1 cellular context compared by ENCODE assay signal in the genomic region with DNA sequence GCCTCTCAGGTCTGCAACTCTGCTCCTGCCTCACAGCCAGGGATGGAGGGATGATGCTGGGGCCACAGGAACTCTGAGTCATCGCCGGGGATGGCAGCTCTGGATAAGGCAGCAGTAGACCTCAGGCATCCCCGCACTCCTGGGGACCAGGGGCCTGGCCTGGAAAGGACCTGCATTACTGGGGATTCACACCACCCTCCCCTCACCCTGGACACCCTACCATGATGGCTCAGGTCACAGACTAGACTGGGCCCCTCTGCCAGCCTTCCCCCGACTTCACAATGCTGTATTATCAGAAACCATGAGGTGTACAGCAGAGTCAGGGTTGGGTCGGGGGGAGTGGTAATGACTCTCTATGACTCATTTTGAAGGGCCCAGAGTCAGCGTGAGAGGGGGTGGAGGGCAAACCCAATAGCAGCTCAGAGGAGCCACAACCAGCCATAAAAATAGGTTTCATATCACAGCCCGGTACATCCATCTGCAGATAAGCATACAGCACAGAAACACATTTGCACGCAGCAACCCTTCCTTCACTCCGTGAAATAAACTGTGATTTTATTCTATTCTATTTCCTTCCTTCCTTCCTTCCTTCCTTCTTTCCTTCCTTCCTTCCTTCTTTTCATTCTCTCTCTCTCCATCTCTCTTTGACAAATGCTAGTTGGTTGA.
TF ChIP-seq lines count a peak whose summit lies in the region.

No MANE protein-coding gene starts in this region.

TF ChIP-seq in HEK293, 187 proteins besides CTCF, POLR2A, EP300 and RAD21 (continued from another document and continues in another):
- TF ChIP-seq, protein P1, sequence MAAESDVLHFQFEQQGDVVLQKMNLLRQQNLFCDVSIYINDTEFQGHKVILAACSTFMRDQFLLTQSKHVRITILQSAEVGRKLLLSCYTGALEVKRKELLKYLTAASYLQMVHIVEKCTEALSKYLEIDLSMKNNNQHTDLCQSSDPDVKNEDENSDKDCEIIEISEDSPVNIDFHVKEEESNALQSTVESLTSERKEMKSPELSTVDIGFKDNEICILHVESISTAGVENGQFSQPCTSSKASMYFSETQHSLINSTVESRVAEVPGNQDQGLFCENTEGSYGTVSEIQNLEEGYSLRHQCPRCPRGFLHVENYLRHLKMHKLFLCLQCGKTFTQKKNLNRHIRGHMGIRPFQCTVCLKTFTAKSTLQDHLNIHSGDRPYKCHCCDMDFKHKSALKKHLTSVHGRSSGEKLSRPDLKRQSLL (tag by site-specific recombination; IDR thresholded peaks at IDR 0.05): no peak
- no peak for TF ChIP-seq ZNF248 (tag by site-specific recombination; IDR thresholded peaks at IDR 0.05)
- no peak for TF ChIP-seq ZNF423 (tag by site-specific recombination; IDR thresholded peaks at IDR 0.05)
- no peak for TF ChIP-seq ZNF514 (tag by site-specific recombination; IDR thresholded peaks at IDR 0.05)
- no peak for TF ChIP-seq ZNF16 (tag by site-specific recombination; IDR thresholded peaks at IDR 0.05; ENCODE audit: low read depth)
- no peak for TF ChIP-seq ZNF571 (tag by site-specific recombination; IDR thresholded peaks at IDR 0.05)
- TF ChIP-seq ZNF660 (tag by site-specific recombination; IDR thresholded peaks at IDR 0.05): peak; percentile 52; the same call in 1 of the 2 replicates
- TF ChIP-seq ZNF629 (tag by site-specific recombination; IDR thresholded peaks at IDR 0.05): peak; percentile 69; the same call in 1 of the 2 replicates
- no peak for TF ChIP-seq ZNF560 (tag by site-specific recombination; IDR thresholded peaks at IDR 0.05; ENCODE audit: borderline replicate concordance)
- no peak for TF ChIP-seq ZNF776 (tag by site-specific recombination; IDR thresholded peaks at IDR 0.05; ENCODE audit: borderline replicate concordance)
- TF ChIP-seq TCF7L2 (IDR thresholded peaks at IDR 0.05; ENCODE audit: borderline replicate concordance, low read depth, low read length): no peak
- TF ChIP-seq, protein P2, sequence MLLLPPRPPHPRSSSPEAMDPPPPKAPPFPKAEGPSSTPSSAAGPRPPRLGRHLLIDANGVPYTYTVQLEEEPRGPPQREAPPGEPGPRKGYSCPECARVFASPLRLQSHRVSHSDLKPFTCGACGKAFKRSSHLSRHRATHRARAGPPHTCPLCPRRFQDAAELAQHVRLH (tag by site-specific recombination; IDR thresholded peaks at IDR 0.05): no peak
- TF ChIP-seq MZF1 (tag by site-specific recombination; IDR thresholded peaks at IDR 0.05; ENCODE audit: borderline replicate concordance): peak; percentile 95
- no peak for TF ChIP-seq ZNF747 (tag by site-specific recombination; IDR thresholded peaks at IDR 0.05)
- TF ChIP-seq ZNF596 (tag by site-specific recombination; IDR thresholded peaks at IDR 0.05): no peak
- TF ChIP-seq SCRT1 (tag by site-specific recombination; IDR thresholded peaks at IDR 0.05; ENCODE audit: borderline replicate concordance): peak; percentile 89; the same call in 1 of the 2 replicates
- TF ChIP-seq, protein P3, sequence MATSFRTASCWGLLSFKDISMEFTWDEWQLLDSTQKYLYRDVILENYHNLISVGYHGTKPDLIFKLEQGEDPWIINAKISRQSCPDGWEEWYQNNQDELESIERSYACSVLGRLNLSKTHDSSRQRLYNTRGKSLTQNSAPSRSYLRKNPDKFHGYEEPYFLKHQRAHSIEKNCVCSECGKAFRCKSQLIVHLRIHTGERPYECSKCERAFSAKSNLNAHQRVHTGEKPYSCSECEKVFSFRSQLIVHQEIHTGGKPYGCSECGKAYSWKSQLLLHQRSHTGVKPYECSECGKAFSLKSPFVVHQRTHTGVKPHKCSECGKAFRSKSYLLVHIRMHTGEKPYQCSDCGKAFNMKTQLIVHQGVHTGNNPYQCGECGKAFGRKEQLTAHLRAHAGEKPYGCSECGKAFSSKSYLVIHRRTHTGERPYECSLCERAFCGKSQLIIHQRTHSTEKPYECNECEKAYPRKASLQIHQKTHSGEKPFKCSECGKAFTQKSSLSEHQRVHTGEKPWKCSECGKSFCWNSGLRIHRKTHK (tag by site-specific recombination; IDR thresholded peaks at IDR 0.05): no peak
- no peak for TF ChIP-seq HOXA7 (CRISPR knock-in tag; IDR thresholded peaks at IDR 0.05; ENCODE audit: borderline replicate concordance)
- peak; percentile 15; the same call in 1 of the 2 replicates for TF ChIP-seq ZNF394 (tag by site-specific recombination; IDR thresholded peaks at IDR 0.05; ENCODE audit: borderline replicate concordance)
- no peak for TF ChIP-seq ZNF24 (tag by site-specific recombination; IDR thresholded peaks at IDR 0.05)
- no peak for TF ChIP-seq ZNF664 (tag by site-specific recombination; IDR thresholded peaks at IDR 0.05)
- TF ChIP-seq, protein P4, sequence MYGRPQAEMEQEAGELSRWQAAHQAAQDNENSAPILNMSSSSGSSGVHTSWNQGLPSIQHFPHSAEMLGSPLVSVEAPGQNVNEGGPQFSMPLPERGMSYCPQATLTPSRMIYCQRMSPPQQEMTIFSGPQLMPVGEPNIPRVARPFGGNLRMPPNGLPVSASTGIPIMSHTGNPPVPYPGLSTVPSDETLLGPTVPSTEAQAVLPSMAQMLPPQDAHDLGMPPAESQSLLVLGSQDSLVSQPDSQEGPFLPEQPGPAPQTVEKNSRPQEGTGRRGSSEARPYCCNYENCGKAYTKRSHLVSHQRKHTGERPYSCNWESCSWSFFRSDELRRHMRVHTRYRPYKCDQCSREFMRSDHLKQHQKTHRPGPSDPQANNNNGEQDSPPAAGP (tag by site-specific recombination; IDR thresholded peaks at IDR 0.05): peak; percentile 56; the same call in 1 of the 2 replicates
- TF ChIP-seq ZNF530 (tag by site-specific recombination; IDR thresholded peaks at IDR 0.05; ENCODE audit: low read depth): no peak
- TF ChIP-seq KLF9 (tag by site-specific recombination; IDR thresholded peaks at IDR 0.05; ENCODE audit: low read depth): peak; percentile 70
- TF ChIP-seq ZNF2 (tag by site-specific recombination; IDR thresholded peaks at IDR 0.05): peak; percentile 54; the same call in 1 of the 2 replicates
- no peak for TF ChIP-seq ZNF501 (tag by site-specific recombination; IDR thresholded peaks at IDR 0.05)
- TF ChIP-seq ZNF335 (tag by site-specific recombination; conservative IDR thresholded peaks at IDR 0.05): peak; percentile 82
- no peak for TF ChIP-seq MEIS1 (CRISPR knock-in tag; IDR thresholded peaks at IDR 0.05; ENCODE audit: borderline replicate concordance)
- TF ChIP-seq ZNF214 (tag by site-specific recombination; IDR thresholded peaks at IDR 0.05; ENCODE audit: borderline replicate concordance): no peak
- TF ChIP-seq ZBTB1 (tag by site-specific recombination; IDR thresholded peaks at IDR 0.05): no peak
- peak; percentile 95 for TF ChIP-seq ZBTB20 (tag by site-specific recombination; IDR thresholded peaks at IDR 0.05)
- no peak for TF ChIP-seq ZNF292 (tag by site-specific recombination; IDR thresholded peaks at IDR 0.05; ENCODE audit: borderline replicate concordance, low read depth)
- TF ChIP-seq YY2 (tag by site-specific recombination; IDR thresholded peaks at IDR 0.05): peak; percentile 5; the same call in 1 of the 2 replicates
- TF ChIP-seq ZSCAN30 (tag by site-specific recombination; IDR thresholded peaks at IDR 0.05): no peak
- TF ChIP-seq, protein P5, sequence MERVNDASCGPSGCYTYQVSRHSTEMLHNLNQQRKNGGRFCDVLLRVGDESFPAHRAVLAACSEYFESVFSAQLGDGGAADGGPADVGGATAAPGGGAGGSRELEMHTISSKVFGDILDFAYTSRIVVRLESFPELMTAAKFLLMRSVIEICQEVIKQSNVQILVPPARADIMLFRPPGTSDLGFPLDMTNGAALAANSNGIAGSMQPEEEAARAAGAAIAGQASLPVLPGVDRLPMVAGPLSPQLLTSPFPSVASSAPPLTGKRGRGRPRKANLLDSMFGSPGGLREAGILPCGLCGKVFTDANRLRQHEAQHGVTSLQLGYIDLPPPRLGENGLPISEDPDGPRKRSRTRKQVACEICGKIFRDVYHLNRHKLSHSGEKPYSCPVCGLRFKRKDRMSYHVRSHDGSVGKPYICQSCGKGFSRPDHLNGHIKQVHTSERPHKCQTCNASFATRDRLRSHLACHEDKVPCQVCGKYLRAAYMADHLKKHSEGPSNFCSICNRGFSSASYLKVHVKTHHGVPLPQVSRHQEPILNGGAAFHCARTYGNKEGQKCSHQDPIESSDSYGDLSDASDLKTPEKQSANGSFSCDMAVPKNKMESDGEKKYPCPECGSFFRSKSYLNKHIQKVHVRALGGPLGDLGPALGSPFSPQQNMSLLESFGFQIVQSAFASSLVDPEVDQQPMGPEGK (tag by site-specific recombination; IDR thresholded peaks at IDR 0.05): peak; percentile 80
- peak; percentile 88 for TF ChIP-seq KLF1 (tag by site-specific recombination; IDR thresholded peaks at IDR 0.05)
- TF ChIP-seq, protein P6, sequence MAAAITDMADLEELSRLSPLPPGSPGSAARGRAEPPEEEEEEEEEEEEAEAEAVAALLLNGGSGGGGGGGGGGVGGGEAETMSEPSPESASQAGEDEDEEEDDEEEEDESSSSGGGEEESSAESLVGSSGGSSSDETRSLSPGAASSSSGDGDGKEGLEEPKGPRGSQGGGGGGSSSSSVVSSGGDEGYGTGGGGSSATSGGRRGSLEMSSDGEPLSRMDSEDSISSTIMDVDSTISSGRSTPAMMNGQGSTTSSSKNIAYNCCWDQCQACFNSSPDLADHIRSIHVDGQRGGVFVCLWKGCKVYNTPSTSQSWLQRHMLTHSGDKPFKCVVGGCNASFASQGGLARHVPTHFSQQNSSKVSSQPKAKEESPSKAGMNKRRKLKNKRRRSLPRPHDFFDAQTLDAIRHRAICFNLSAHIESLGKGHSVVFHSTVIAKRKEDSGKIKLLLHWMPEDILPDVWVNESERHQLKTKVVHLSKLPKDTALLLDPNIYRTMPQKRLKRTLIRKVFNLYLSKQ (tag by site-specific recombination; IDR thresholded peaks at IDR 0.05; ENCODE audit: borderline replicate concordance): no peak
- no peak for TF ChIP-seq ZNF626 (tag by site-specific recombination; IDR thresholded peaks at IDR 0.05)
- TF ChIP-seq SETDB1 (IDR thresholded peaks at IDR 0.05; ENCODE audit: insufficient read length, low read length): no peak
- TF ChIP-seq HOXD13 (CRISPR knock-in tag; IDR thresholded peaks at IDR 0.05; ENCODE audit: borderline replicate concordance): no peak
- TF ChIP-seq ZNF549 (tag by site-specific recombination; IDR thresholded peaks at IDR 0.05): no peak
- TF ChIP-seq ZNF121 (tag by site-specific recombination; IDR thresholded peaks at IDR 0.05): no peak
- TF ChIP-seq ZNF768 (tag by site-specific recombination; IDR thresholded peaks at IDR 0.05): 0 out of 2 replicates have a peak, but pooled peaks have one; percentile 26
- no peak for TF ChIP-seq ZNF473 (tag by site-specific recombination; IDR thresholded peaks at IDR 0.05)
- peak; percentile 51; the same call in 1 of the 2 replicates for TF ChIP-seq ZFP69B (tag by site-specific recombination; IDR thresholded peaks at IDR 0.05)
- TF ChIP-seq TRIM28 (IDR thresholded peaks at IDR 0.05; ENCODE audit: borderline replicate concordance, low read length): peak; percentile 59; the same call in 1 of the 2 replicates
- TF ChIP-seq, protein P7, sequence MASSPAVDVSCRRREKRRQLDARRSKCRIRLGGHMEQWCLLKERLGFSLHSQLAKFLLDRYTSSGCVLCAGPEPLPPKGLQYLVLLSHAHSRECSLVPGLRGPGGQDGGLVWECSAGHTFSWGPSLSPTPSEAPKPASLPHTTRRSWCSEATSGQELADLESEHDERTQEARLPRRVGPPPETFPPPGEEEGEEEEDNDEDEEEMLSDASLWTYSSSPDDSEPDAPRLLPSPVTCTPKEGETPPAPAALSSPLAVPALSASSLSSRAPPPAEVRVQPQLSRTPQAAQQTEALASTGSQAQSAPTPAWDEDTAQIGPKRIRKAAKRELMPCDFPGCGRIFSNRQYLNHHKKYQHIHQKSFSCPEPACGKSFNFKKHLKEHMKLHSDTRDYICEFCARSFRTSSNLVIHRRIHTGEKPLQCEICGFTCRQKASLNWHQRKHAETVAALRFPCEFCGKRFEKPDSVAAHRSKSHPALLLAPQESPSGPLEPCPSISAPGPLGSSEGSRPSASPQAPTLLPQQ (tag by site-specific recombination; IDR thresholded peaks at IDR 0.05): peak; percentile 88
- no peak for TF ChIP-seq ZFP37 (tag by site-specific recombination; IDR thresholded peaks at IDR 0.05)
- no peak for TF ChIP-seq ZBTB8A (tag by site-specific recombination; IDR thresholded peaks at IDR 0.05)
- TF ChIP-seq ZNF843 (tag by site-specific recombination; IDR thresholded peaks at IDR 0.05): 0 out of 2 replicates have a peak, but pooled peaks have one; percentile 21
- TF ChIP-seq ZFHX2 (tag by site-specific recombination; conservative IDR thresholded peaks at IDR 0.05): 0 out of 2 replicates have a peak, but pooled peaks have one; percentile 15
- 0 out of 2 replicates have a peak, but pooled peaks have one; percentile 68 for TF ChIP-seq ZBTB48 (tag by site-specific recombination; IDR thresholded peaks at IDR 0.05)
- TF ChIP-seq ZXDB (tag by site-specific recombination; IDR thresholded peaks at IDR 0.05): peak; percentile 74
- TF ChIP-seq, protein P8, sequence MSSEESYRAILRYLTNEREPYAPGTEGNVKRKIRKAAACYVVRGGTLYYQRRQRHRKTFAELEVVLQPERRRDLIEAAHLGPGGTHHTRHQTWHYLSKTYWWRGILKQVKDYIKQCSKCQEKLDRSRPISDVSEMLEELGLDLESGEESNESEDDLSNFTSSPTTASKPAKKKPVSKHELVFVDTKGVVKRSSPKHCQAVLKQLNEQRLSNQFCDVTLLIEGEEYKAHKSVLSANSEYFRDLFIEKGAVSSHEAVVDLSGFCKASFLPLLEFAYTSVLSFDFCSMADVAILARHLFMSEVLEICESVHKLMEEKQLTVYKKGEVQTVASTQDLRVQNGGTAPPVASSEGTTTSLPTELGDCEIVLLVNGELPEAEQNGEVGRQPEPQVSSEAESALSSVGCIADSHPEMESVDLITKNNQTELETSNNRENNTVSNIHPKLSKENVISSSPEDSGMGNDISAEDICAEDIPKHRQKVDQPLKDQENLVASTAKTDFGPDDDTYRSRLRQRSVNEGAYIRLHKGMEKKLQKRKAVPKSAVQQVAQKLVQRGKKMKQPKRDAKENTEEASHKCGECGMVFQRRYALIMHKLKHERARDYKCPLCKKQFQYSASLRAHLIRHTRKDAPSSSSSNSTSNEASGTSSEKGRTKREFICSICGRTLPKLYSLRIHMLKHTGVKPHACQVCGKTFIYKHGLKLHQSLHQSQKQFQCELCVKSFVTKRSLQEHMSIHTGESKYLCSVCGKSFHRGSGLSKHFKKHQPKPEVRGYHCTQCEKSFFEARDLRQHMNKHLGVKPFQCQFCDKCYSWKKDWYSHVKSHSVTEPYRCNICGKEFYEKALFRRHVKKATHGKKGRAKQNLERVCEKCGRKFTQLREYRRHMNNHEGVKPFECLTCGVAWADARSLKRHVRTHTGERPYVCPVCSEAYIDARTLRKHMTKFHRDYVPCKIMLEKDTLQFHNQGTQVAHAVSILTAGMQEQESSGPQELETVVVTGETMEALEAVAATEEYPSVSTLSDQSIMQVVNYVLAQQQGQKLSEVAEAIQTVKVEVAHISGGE (tag by site-specific recombination; conservative IDR thresholded peaks at IDR 0.05; ENCODE audit: low read depth): 0 out of 2 replicates have a peak, but pooled peaks have one; percentile 17
- no peak for TF ChIP-seq ZFP41 (tag by site-specific recombination; IDR thresholded peaks at IDR 0.05; ENCODE audit: borderline replicate concordance)
- no peak; the same call in 1 of the 2 replicates for TF ChIP-seq KLF10 (tag by site-specific recombination; IDR thresholded peaks at IDR 0.05)
- TF ChIP-seq ZNF404 (tag by site-specific recombination; IDR thresholded peaks at IDR 0.05): no peak
